ENCODE assay signal across 9 cellular contexts in the genomic region with DNA sequence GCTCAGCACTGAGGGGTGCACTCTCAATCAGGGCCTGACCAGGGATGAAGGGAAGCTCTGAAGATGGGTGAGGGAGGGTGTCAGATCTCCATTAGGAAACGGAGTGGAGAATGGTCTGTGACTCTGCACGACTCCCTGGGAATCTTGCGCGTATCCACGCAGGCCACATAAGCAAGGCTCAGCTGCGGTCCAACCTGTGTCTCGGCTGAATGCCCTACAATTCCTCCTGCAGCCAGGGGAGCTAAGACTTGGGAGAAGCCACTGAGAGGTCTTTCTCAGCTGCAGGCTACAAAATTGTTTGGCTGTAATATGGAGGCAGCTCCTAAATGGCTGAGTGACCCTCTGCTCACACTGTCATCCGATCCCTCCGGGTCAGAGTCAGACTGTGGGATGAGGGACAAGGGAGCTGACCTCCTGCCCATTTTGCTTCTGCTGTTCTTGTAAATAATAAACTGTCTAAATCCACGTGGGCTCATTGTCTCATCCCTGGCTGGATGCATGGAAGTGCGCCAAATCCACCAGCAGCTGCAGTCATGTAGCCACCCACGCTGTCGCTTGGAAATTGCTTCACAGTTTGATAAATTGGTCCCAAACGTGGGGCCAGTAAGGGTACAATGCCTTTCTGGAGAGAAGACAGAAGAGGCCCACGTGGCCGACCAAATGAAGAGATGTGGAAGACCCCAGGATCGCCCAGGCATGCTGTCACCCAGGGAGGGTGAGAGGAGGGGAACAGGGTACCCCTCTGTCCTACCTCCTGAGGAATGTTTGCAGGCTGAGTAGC. TPM values are rescaled to one million over a fixed set of nuclear protein-coding genes. Genes with fewer than 3 reads are reported as not detected.
DNase-seq lines count a peak whose midpoint lies in the region; ATAC-seq and TF ChIP-seq lines count a peak whose summit lies in the region.
"Had no signal": no experiment of that assay in that cellular context is flagged by ENCODE, and none has a peak within 500 bp of the region (broad histone marks: within the 10 kb centered on the region; RNA-seq: fewer than 3 reads in every experiment).

No MANE protein-coding gene starts in this region.

- WGBS in ovary, 3 donors: 29 to 35% (median 32%) methylated on average over 17 of the region's 17 CpGs

- DNase-seq in EL (peak; percentile 31), NCI-H2227 (lab: John Stamatoyannopoulos, UW; ENCODE audit: unreplicated experiment) (peak; percentile 16), fibroblast of the aortic adventitia (ENCODE audit: low read depth) (peak; percentile 27), ovary (peak in 4 of 5 donors; percentile 30 to 57 (median 34)), NCI-H1694 (lab: John Stamatoyannopoulos, UW) (no peak), NCI-H774 (lab: John Stamatoyannopoulos, UW) (no peak)
- DNase-seq in T-helper 2 cell treated with Interferon-gamma antibody and Interleukin-4, amounts not matched to agents 5 μg/mL and 100 μg/mL, for 36 hours (ENCODE audit: low spot score): no peak

- H3K27ac Mint-ChIP-seq in T-helper 2 cell treated with Interferon-gamma antibody and Interleukin-4, amounts not matched to agents 5 μg/mL and 100 μg/mL, for 36 hours: no peak overlapping the region

- H3K27ac ChIP-seq in ovary: no peak overlapping the region

- no peaks in the 10 kb centered on the region for H3K36me3 ChIP-seq in ovary

- no peak for ATAC-seq in GM18868 (IDR thresholded peaks at IDR 0.05; ENCODE audit: unreplicated experiment)

- TF ChIP-seq POLR2A in ovary (IDR thresholded peaks at IDR 0.05): no peak

- H3K4me3 ChIP-seq in fibroblast of the aortic adventitia (ENCODE audit: low read depth, low read length) (no peak overlapping the region), ovary (no peak overlapping the region)

- H3K4me3 Mint-ChIP-seq in T-helper 2 cell treated with Interferon-gamma antibody and Interleukin-4, amounts not matched to agents 5 μg/mL and 100 μg/mL, for 36 hours: no peak overlapping the region

- peaks cover 3% of the 10 kb centered on the region for H3K27me3 Mint-ChIP-seq in T-helper 2 cell treated with Interferon-gamma antibody and Interleukin-4, amounts not matched to agents 5 μg/mL and 100 μg/mL, for 36 hours (ENCODE audit: low read depth)

- H3K9me3 Mint-ChIP-seq in T-helper 2 cell treated with Interferon-gamma antibody and Interleukin-4, amounts not matched to agents 5 μg/mL and 100 μg/mL, for 36 hours: no peaks in the 10 kb centered on the region

- no peaks in the 10 kb centered on the region for H3K4me1 Mint-ChIP-seq in T-helper 2 cell treated with Interferon-gamma antibody and Interleukin-4, amounts not matched to agents 5 μg/mL and 100 μg/mL, for 36 hours (ENCODE audit: low read depth)

- no peaks in the 10 kb centered on the region for H3K9me3 ChIP-seq in ovary

- intact Hi-C loops in ovary (cut with DNase I): no loop called here

- no peaks in the 10 kb centered on the region for H3K36me3 Mint-ChIP-seq in T-helper 2 cell treated with Interferon-gamma antibody and Interleukin-4, amounts not matched to agents 5 μg/mL and 100 μg/mL, for 36 hours (ENCODE audit: low read depth)

- H3K27me3 ChIP-seq in ovary: no peaks in the 10 kb centered on the region

- peaks cover 7% of the 10 kb centered on the region for H3K4me1 ChIP-seq in ovary (ENCODE audit: insufficient read depth)

- no peak for TF ChIP-seq EP300 in ovary (IDR thresholded peaks at IDR 0.05)

- no peak for TF ChIP-seq CTCF in fibroblast of the aortic adventitia (IDR thresholded peaks at IDR 0.05; ENCODE audit: insufficient read depth, low read length)
- no peak for TF ChIP-seq CTCF in ovary (IDR thresholded peaks at IDR 0.05)

RNA-seq across cellular contexts. Expression of a gene that starts 30.5 kb away (rescaled TPM):
- total RNA-seq in fibroblast of the aortic adventitia (ENCODE audit: low replicate concordance) (0.16 and 0.18 TPM in 2 replicates), ovary (10 to 100 TPM in 1 of 7 donors, 1 to 10 TPM in 6; 5.7 to 13.2 (median 6.8) TPM)
- 1 to 10 TPM; 3.3 to 4.9 TPM for polyA plus RNA-seq in ovary

RNA-seq across cellular contexts. Expression of a gene that starts 38.2 kb away (rescaled TPM):
- total RNA-seq in fibroblast of the aortic adventitia (ENCODE audit: low replicate concordance) (not detected in 2 replicates), ovary (1 to 10 TPM in 3 of 7 donors, under 1 TPM in 3, not detected in 1; 0.50 to 2.4 (median 1.0) TPM)
- polyA plus RNA-seq in ovary: 1 to 10 TPM in 1 of 2 donors, under 1 TPM in 1; 0.40 to 1.3 TPM

RNA-seq across cellular contexts. Expression of a gene that starts 50.6 kb away (rescaled TPM):
- total RNA-seq in fibroblast of the aortic adventitia (ENCODE audit: low replicate concordance) (not detected in 2 replicates), ovary (under 1 TPM in 1 of 7 donors, not detected in 6; 0.17 TPM)
- polyA plus RNA-seq in ovary: not detected
- total RNA-seq: activated CD8-positive, alpha-beta memory T cell treated with anti-CD3 and anti-CD28 coated beads for 36 hours had no signal

RNA-seq across cellular contexts. Expression of a gene that starts 54.7 kb away (rescaled TPM):
- total RNA-seq in fibroblast of the aortic adventitia (ENCODE audit: low replicate concordance) (not detected in 2 replicates), ovary (under 1 TPM; 0.12 to 0.69 (median 0.35) TPM)
- under 1 TPM in 1 of 2 donors, not detected in 1; 0.23 TPM for polyA plus RNA-seq in ovary
- total RNA-seq: activated CD8-positive, alpha-beta memory T cell treated with anti-CD3 and anti-CD28 coated beads for 36 hours had no signal

Comparison
In these comparisons a context has a peak if more than half of its experiments do, and no peak if none do; other contexts are left out.
1. DNase-seq: peak in EL (single experiment), NCI-H2227 (single experiment), fibroblast of the aortic adventitia (single experiment) and ovary (4 of 5); none in T-helper 2 cell treated with Interferon-gamma antibody and Interleukin-4, amounts not matched to agents 5 μg/mL and 100 μg/mL, for 36 hours (single experiment), NCI-H1694 (single experiment) and NCI-H774 (single experiment).